8 cellular contexts compared by ENCODE assay signal in the genomic region with DNA sequence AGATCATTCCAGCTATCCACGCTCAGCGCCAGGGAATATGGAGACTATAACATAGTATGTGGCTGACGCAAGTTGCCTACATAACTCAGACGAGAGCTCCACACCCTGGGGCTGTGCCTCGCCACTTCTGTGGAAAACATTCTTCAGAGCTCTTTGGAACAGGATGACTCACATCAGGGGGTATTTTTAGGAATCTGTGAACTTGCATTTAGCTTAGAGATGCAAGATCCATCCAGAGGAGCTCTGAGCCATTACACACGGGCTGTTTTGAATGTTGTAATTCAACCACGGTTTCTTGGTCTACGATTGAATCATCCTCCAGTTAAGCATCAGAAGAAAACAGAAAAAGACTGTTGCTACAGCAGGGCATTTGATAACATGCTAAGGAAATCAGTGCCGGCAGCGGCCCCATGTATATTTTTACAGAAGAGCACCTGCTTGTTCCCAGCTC.
DNase-seq lines count a peak whose midpoint lies in the region; ATAC-seq and TF ChIP-seq lines count a peak whose summit lies in the region.

No MANE protein-coding gene starts in this region.

- H3K4me3 Mint-ChIP-seq in Calu3 (ENCODE audit: low read depth, unreplicated experiment) = peak overlapping the region; percentile 54

- H3K4me3 ChIP-seq in epithelial cell of esophagus (ENCODE audit: low read length) = no peak overlapping the region

- BruUV-seq in Calu3 (replicated peaks; lab: Mats Ljungman, UMichigan) = no TSS peak

- peaks cover 19% of the 10 kb centered on the region for H3K4me1 Mint-ChIP-seq in Calu3 (ENCODE audit: low read depth, unreplicated experiment)

- TF ChIP-seq CTCF in Calu3 (IDR thresholded peaks at IDR 0.05; ENCODE audit: unreplicated experiment) (no peak), epithelial cell of esophagus (IDR thresholded peaks at IDR 0.05; ENCODE audit: insufficient read depth, low read depth, low read length, missing control alignments) (peak; percentile 40), omental fat pad (IDR thresholded peaks at IDR 0.05) (no peak)

- peak overlapping the region; percentile 96 for H3K27ac Mint-ChIP-seq in Calu3 (ENCODE audit: unreplicated experiment)

- DNase-seq in Calu3 = peak; percentile 51
- DNase-seq in RPMI7951 (ENCODE audit: low read depth) = peak; percentile 100
- peak; percentile 100 for DNase-seq in epithelial cell of esophagus (ENCODE audit: low read depth)
- DNase-seq in omental fat pad (ENCODE audit: low spot score) = peak; percentile 35
- no peak for DNase-seq in cerebellum (ENCODE audit: low spot score)
- no peak for DNase-seq in NCI-H1105 (lab: John Stamatoyannopoulos, UW)

- ATAC-seq in omental fat pad (ENCODE audit: low FRiP score) (peak; percentile 97), GM21529 (IDR thresholded peaks at IDR 0.05; ENCODE audit: unreplicated experiment) (no peak), GM21367 (IDR thresholded peaks at IDR 0.05; ENCODE audit: unreplicated experiment) (no peak)

- intact Hi-C loops in Calu3 (cut with micrococcal nuclease; ENCODE audit: unreplicated experiment) = loop anchor here (1.0 kb wide), 1 partner anchor 42 kb away; no protein-coding TSS in a partner anchor

- CTCF ChIA-PET in Calu3 (lab: Charles Lee) = interaction anchor here (0.7 kb wide), 1 partner anchor 9 kb away, joined by 3 read pairs; no protein-coding TSS in a partner anchor

- H3K27me3 Mint-ChIP-seq in Calu3 (ENCODE audit: unreplicated experiment) = no peaks in the 10 kb centered on the region

- peaks cover 2% of the 10 kb centered on the region for H3K9me3 Mint-ChIP-seq in Calu3 (ENCODE audit: low read depth, unreplicated experiment)

- no peaks in the 10 kb centered on the region for H3K36me3 Mint-ChIP-seq in Calu3 (ENCODE audit: insufficient read depth, unreplicated experiment)

Comparison
In these comparisons a context has a peak if more than half of its experiments do, and no peak if none do; other contexts are left out.
1. DNase-seq: peak in Calu3 (single experiment), RPMI7951 (single experiment), epithelial cell of esophagus (single experiment) and omental fat pad (single experiment); none in cerebellum (single experiment) and NCI-H1105 (single experiment).